Comparison of ENCODE assay signal across 1 cellular context in genomic region chr10:85735997-85736396, GRCh38.
TF ChIP-seq lines count a peak whose summit lies in the region.

No MANE protein-coding gene starts in this region.

TF ChIP-seq in K562, 482 proteins besides CTCF, POLR2A, EP300 and RAD21 (continued from another document):
- TF ChIP-seq ZBTB2 (IDR thresholded peaks at IDR 0.05) (no peak), EWSR1 (IDR thresholded peaks at IDR 0.05; ENCODE audit: borderline replicate concordance, low read depth, partially characterized antibody) (no peak), HBP1 (CRISPR knock-in tag; IDR thresholded peaks at IDR 0.05) (0 out of 2 replicates have a peak, but pooled peaks have one; percentile 22), POLR2AphosphoS5 (IDR thresholded peaks at IDR 0.05; ENCODE audit: control insufficient read depth, insufficient read depth, low read depth, low read length) (no peak), BCL6 (CRISPR knock-in tag; IDR thresholded peaks at IDR 0.05) (no peak)
